Comparison of ENCODE assay signal across 1 cellular context in the genomic region with DNA sequence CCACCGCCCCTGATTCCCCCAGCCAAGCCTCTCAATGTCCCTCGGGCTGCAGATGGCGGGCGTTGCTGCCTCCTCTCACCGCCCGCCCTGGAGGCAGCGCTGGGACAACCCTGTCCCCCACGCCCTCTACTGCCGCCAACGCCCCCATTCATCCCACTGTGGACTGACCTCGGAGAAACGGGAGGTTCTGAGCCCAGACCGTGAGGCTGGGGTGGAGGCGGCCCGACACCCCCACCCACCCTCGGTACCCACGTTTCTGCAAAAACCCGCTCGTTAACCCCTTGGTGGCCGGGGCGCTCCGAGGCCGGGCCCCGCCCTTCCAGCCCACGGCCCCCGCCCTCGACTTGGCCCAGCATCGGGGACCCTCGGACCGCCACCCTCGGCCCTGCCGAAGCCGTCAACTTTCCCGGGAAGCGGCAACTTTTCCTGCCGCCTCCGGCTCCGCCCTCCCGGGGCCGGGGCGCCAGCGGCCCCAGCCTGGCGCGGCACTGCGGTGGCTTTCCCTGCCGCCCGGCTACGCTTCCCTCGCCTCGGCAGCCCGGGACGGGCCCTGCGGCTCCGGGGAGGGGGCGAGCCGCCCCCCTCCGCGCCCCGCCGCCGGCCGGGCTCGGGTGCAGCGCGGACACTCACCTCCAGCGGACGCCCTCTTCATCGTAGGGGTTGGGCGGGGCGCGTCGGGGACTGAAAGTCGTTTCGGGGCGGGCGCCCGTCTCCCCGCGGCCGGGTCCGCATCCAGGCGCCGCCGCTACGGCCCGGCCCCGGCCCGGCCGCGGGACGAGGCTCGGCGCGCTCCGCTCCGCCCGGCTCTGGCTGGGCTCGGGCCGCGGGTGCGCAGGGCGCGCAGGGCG.
TF ChIP-seq lines count a peak whose summit lies in the region.

No MANE protein-coding gene starts in this region.

TF ChIP-seq in K562, 482 proteins besides CTCF, POLR2A, EP300 and RAD21 (continued from another document and continues in another):
- TF ChIP-seq, protein P1, sequence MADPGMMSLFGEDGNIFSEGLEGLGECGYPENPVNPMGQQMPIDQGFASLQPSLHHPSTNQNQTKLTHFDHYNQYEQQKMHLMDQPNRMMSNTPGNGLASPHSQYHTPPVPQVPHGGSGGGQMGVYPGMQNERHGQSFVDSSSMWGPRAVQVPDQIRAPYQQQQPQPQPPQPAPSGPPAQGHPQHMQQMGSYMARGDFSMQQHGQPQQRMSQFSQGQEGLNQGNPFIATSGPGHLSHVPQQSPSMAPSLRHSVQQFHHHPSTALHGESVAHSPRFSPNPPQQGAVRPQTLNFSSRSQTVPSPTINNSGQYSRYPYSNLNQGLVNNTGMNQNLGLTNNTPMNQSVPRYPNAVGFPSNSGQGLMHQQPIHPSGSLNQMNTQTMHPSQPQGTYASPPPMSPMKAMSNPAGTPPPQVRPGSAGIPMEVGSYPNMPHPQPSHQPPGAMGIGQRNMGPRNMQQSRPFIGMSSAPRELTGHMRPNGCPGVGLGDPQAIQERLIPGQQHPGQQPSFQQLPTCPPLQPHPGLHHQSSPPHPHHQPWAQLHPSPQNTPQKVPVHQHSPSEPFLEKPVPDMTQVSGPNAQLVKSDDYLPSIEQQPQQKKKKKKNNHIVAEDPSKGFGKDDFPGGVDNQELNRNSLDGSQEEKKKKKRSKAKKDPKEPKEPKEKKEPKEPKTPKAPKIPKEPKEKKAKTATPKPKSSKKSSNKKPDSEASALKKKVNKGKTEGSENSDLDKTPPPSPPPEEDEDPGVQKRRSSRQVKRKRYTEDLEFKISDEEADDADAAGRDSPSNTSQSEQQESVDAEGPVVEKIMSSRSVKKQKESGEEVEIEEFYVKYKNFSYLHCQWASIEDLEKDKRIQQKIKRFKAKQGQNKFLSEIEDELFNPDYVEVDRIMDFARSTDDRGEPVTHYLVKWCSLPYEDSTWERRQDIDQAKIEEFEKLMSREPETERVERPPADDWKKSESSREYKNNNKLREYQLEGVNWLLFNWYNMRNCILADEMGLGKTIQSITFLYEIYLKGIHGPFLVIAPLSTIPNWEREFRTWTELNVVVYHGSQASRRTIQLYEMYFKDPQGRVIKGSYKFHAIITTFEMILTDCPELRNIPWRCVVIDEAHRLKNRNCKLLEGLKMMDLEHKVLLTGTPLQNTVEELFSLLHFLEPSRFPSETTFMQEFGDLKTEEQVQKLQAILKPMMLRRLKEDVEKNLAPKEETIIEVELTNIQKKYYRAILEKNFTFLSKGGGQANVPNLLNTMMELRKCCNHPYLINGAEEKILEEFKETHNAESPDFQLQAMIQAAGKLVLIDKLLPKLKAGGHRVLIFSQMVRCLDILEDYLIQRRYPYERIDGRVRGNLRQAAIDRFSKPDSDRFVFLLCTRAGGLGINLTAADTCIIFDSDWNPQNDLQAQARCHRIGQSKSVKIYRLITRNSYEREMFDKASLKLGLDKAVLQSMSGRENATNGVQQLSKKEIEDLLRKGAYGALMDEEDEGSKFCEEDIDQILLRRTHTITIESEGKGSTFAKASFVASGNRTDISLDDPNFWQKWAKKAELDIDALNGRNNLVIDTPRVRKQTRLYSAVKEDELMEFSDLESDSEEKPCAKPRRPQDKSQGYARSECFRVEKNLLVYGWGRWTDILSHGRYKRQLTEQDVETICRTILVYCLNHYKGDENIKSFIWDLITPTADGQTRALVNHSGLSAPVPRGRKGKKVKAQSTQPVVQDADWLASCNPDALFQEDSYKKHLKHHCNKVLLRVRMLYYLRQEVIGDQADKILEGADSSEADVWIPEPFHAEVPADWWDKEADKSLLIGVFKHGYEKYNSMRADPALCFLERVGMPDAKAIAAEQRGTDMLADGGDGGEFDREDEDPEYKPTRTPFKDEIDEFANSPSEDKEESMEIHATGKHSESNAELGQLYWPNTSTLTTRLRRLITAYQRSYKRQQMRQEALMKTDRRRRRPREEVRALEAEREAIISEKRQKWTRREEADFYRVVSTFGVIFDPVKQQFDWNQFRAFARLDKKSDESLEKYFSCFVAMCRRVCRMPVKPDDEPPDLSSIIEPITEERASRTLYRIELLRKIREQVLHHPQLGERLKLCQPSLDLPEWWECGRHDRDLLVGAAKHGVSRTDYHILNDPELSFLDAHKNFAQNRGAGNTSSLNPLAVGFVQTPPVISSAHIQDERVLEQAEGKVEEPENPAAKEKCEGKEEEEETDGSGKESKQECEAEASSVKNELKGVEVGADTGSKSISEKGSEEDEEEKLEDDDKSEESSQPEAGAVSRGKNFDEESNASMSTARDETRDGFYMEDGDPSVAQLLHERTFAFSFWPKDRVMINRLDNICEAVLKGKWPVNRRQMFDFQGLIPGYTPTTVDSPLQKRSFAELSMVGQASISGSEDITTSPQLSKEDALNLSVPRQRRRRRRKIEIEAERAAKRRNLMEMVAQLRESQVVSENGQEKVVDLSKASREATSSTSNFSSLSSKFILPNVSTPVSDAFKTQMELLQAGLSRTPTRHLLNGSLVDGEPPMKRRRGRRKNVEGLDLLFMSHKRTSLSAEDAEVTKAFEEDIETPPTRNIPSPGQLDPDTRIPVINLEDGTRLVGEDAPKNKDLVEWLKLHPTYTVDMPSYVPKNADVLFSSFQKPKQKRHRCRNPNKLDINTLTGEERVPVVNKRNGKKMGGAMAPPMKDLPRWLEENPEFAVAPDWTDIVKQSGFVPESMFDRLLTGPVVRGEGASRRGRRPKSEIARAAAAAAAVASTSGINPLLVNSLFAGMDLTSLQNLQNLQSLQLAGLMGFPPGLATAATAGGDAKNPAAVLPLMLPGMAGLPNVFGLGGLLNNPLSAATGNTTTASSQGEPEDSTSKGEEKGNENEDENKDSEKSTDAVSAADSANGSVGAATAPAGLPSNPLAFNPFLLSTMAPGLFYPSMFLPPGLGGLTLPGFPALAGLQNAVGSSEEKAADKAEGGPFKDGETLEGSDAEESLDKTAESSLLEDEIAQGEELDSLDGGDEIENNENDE (IDR thresholded peaks at IDR 0.05; ENCODE audit: low read depth, low read length): no peak
- TF ChIP-seq KAT7 (CRISPR knock-in tag; IDR thresholded peaks at IDR 0.05; ENCODE audit: borderline replicate concordance) (0 out of 2 replicates have a peak, but pooled peaks have one; percentile 64), PHF8 (IDR thresholded peaks at IDR 0.05; ENCODE audit: borderline replicate concordance, low read length) (peak; percentile 54; the same call in 1 of the 2 replicates), CXXC5 (CRISPR knock-in tag; IDR thresholded peaks at IDR 0.05) (peak; percentile 82), THRAP3 (IDR thresholded peaks at IDR 0.05; ENCODE audit: borderline replicate concordance) (no peak), ZBTB1 (CRISPR knock-in tag; IDR thresholded peaks at IDR 0.05; ENCODE audit: borderline replicate concordance, low read depth) (peak; percentile 83), RBFOX2 (IDR thresholded peaks at IDR 0.05; ENCODE audit: low read depth, low read length) (0 out of 2 replicates have a peak, but pooled peaks have one; percentile 7), ZNF146 (CRISPR knock-in tag; IDR thresholded peaks at IDR 0.05; ENCODE audit: unreplicated experiment) (no peak), FOXK2 (conservative IDR thresholded peaks at IDR 0.05 in 1 of 2, IDR thresholded peaks at IDR 0.05 in 1 of 2; ENCODE audit: low read depth in 2 of 2) (no peak), SIN3B (IDR thresholded peaks at IDR 0.05; ENCODE audit: low read depth) (peak; percentile 76), CSDE1 (IDR thresholded peaks at IDR 0.05) (no peak), RBM22 (IDR thresholded peaks at IDR 0.05; ENCODE audit: low read depth, low read length, poor library complexity, severe bottlenecking) (no peak), ELF2 (CRISPR knock-in tag; IDR thresholded peaks at IDR 0.05) (no peak), RUNX1 (IDR thresholded peaks at IDR 0.05; ENCODE audit: low read depth) (no peak), HNRNPK (IDR thresholded peaks at IDR 0.05; ENCODE audit: low read depth, low read length, poor library complexity, severe bottlenecking) (no peak), SAFB (IDR thresholded peaks at IDR 0.05; ENCODE audit: borderline replicate concordance, low read depth, low read length) (peak; percentile 81; the same call in 1 of the 2 replicates), ZNF23 (CRISPR knock-in tag; IDR thresholded peaks at IDR 0.05) (no peak), NFYB (IDR thresholded peaks at IDR 0.05; ENCODE audit: extremely low read depth, insufficient read length) (no peak), GABPB1 (CRISPR knock-in tag; IDR thresholded peaks at IDR 0.05) (no peak; the same call in 1 of the 2 replicates), SAP30 (IDR thresholded peaks at IDR 0.05; ENCODE audit: borderline replicate concordance, insufficient read depth, low read depth, low read length, poor library complexity, severe bottlenecking) (peak; percentile 54), MED1 (CRISPR knock-in tag; IDR thresholded peaks at IDR 0.05; ENCODE audit: borderline replicate concordance) (no peak), ZNF77 (CRISPR knock-in tag; IDR thresholded peaks at IDR 0.05) (no peak), CHD1 (IDR thresholded peaks at IDR 0.05; ENCODE audit: low read length) (peak; percentile 94), ZBTB8A (IDR thresholded peaks at IDR 0.05; ENCODE audit: partially characterized antibody) (no peak), EGR1 (conservative IDR thresholded peaks at IDR 0.05) (peak; percentile 82), COPS2 (conservative IDR thresholded peaks at IDR 0.05) (no peak), ZNF354B (CRISPR knock-in tag; IDR thresholded peaks at IDR 0.05) (no peak), PHF21A (IDR thresholded peaks at IDR 0.05; ENCODE audit: borderline replicate concordance, low read depth) (peak; percentile 74; the same call in 1 of the 2 replicates), ZNF445 (CRISPR knock-in tag; IDR thresholded peaks at IDR 0.05; ENCODE audit: low read depth) (no peak), CEBPB (tag; IDR thresholded peaks at IDR 0.05) (no peak), PHF20 (IDR thresholded peaks at IDR 0.05; ENCODE audit: partially characterized antibody) (peak; percentile 52), ZBED1 (IDR thresholded peaks at IDR 0.05) (peak; percentile 66; the same call in 1 of the 2 replicates)
- TF ChIP-seq, protein P2, sequence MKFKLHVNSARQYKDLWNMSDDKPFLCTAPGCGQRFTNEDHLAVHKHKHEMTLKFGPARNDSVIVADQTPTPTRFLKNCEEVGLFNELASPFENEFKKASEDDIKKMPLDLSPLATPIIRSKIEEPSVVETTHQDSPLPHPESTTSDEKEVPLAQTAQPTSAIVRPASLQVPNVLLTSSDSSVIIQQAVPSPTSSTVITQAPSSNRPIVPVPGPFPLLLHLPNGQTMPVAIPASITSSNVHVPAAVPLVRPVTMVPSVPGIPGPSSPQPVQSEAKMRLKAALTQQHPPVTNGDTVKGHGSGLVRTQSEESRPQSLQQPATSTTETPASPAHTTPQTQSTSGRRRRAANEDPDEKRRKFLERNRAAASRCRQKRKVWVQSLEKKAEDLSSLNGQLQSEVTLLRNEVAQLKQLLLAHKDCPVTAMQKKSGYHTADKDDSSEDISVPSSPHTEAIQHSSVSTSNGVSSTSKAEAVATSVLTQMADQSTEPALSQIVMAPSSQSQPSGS (CRISPR knock-in tag; IDR thresholded peaks at IDR 0.05): peak; percentile 54; the same call in 1 of the 2 replicates
- TF ChIP-seq, protein P3, sequence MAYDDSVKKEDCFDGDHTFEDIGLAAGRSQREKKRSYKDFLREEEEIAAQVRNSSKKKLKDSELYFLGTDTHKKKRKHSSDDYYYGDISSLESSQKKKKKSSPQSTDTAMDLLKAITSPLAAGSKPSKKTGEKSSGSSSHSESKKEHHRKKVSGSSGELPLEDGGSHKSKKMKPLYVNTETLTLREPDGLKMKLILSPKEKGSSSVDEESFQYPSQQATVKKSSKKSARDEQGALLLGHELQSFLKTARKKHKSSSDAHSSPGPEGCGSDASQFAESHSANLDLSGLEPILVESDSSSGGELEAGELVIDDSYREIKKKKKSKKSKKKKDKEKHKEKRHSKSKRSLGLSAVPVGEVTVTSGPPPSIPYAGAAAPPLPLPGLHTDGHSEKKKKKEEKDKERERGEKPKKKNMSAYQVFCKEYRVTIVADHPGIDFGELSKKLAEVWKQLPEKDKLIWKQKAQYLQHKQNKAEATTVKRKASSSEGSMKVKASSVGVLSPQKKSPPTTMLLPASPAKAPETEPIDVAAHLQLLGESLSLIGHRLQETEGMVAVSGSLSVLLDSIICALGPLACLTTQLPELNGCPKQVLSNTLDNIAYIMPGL (CRISPR knock-in tag; IDR thresholded peaks at IDR 0.05): 0 out of 2 replicates have a peak, but pooled peaks have one; percentile 71
- TF ChIP-seq, protein P4, sequence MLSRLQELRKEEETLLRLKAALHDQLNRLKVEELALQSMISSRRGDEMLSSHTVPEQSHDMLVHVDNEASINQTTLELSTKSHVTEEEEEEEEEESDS (CRISPR knock-in tag; IDR thresholded peaks at IDR 0.05): no peak
- TF ChIP-seq, protein P5, sequence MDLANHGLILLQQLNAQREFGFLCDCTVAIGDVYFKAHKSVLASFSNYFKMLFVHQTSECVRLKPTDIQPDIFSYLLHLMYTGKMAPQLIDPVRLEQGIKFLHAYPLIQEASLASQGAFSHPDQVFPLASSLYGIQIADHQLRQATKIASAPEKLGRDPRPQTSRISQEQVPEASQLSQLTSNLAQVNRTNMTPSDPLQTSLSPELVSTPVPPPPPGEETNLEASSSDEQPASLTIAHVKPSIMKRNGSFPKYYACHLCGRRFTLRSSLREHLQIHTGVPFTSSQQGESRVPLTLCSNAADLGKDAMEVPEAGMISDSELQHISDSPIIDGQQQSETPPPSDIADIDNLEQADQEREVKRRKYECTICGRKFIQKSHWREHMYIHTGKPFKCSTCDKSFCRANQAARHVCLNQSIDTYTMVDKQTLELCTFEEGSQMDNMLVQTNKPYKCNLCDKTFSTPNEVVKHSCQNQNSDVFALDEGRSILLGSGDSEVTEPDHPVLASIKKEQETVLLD (IDR thresholded peaks at IDR 0.05): 0 out of 2 replicates have a peak, but pooled peaks have one; percentile 19
- TF ChIP-seq, protein P6, sequence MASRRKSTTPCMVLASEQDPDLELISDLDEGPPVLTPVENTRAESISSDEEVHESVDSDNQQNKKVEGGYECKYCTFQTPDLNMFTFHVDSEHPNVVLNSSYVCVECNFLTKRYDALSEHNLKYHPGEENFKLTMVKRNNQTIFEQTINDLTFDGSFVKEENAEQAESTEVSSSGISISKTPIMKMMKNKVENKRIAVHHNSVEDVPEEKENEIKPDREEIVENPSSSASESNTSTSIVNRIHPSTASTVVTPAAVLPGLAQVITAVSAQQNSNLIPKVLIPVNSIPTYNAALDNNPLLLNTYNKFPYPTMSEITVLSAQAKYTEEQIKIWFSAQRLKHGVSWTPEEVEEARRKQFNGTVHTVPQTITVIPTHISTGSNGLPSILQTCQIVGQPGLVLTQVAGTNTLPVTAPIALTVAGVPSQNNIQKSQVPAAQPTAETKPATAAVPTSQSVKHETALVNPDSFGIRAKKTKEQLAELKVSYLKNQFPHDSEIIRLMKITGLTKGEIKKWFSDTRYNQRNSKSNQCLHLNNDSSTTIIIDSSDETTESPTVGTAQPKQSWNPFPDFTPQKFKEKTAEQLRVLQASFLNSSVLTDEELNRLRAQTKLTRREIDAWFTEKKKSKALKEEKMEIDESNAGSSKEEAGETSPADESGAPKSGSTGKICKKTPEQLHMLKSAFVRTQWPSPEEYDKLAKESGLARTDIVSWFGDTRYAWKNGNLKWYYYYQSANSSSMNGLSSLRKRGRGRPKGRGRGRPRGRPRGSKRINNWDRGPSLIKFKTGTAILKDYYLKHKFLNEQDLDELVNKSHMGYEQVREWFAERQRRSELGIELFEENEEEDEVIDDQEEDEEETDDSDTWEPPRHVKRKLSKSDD (conservative IDR thresholded peaks at IDR 0.05; ENCODE audit: low read length): no peak
- TF ChIP-seq, protein P7, sequence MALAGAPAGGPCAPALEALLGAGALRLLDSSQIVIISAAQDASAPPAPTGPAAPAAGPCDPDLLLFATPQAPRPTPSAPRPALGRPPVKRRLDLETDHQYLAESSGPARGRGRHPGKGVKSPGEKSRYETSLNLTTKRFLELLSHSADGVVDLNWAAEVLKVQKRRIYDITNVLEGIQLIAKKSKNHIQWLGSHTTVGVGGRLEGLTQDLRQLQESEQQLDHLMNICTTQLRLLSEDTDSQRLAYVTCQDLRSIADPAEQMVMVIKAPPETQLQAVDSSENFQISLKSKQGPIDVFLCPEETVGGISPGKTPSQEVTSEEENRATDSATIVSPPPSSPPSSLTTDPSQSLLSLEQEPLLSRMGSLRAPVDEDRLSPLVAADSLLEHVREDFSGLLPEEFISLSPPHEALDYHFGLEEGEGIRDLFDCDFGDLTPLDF (CRISPR knock-in tag; IDR thresholded peaks at IDR 0.05): 0 out of 2 replicates have a peak, but pooled peaks have one; percentile 34
